Comparison of ENCODE assay signal across 8 cellular contexts in the genomic region with DNA sequence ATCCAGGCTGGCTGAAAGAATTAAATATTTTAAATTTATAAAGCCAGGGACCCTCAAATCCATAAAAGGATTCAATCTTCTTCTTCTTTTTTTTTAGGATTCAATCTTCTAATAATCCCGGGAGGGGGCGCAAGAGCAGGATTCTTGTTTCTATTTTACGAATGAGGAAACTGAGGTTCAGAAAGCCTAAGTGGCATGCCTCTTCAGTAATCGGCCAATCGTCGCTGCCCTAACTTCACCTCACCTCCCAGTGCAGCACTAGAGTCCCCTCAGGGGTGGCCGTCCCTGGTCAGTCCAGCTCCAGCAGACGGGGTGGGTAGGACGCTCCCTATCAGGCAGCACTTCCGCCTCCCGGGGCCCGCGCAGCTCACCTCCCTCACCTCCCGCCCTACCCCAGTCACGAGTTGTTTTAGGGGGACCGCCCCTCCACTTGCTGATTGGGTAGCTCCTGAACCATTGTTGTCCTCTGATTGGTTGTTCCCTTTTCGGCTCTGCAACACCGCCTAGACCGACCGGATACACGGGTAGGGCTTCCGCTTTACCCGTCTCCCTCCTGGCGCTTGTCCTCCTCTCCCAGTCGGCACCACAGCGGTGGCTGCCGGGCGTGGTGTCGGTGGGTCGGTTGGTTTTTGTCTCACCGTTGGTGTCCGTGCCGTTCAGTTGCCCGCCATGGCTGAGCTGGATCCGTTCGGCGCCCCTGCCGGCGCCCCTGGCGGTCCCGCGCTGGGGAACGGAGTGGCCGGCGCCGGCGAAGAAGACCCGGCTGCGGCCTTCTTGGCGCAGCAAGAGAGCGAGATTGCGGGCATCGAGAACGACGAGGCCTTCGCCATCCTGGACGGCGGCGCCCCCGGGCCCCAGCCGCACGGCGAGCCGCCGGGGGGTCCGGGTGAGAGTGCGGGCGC. TPM values are rescaled to one million over a fixed set of nuclear protein-coding genes. Genes with fewer than 3 reads are reported as not detected.
DNase-seq lines count a peak whose midpoint lies in the region; ATAC-seq and FAIRE-seq lines count a peak whose summit lies in the region.

A gene with protein sequence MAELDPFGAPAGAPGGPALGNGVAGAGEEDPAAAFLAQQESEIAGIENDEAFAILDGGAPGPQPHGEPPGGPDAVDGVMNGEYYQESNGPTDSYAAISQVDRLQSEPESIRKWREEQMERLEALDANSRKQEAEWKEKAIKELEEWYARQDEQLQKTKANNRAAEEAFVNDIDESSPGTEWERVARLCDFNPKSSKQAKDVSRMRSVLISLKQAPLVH (plus strand): TSS at position 534 of the 902 bp plus-strand sequence. CDS start 136 bp downstream, at position 670.

- peak; percentile 95 for ATAC-seq in GM21367 (IDR thresholded peaks at IDR 0.05; ENCODE audit: unreplicated experiment)
- peak; percentile 95 for ATAC-seq in effector memory CD8-positive, alpha-beta T cell (replicated peaks)

- peak within 1 kb of the TSS; percentile 83 to 87 for H3K27ac Mint-ChIP-seq in effector memory CD8-positive, alpha-beta T cell

- DNase-seq in Caki2 (ENCODE audit: low read depth) (peak; percentile 98), HTR-8/SVneo (ENCODE audit: insufficient read length, low spot score) (peak; percentile 99), NOMO-1 treated with DMSO at 0.1 percent for 48 hours (lab: John Stamatoyannopoulos, UW; ENCODE audit: unreplicated experiment) (peak; percentile 100), medulla oblongata (ENCODE audit: extremely low spot score) (peak; percentile 100)
- peak; percentile 84 to 92 for DNase-seq in activated CD8-positive, alpha-beta memory T cell treated with anti-CD3 and anti-CD28 coated beads for 4 hours (ENCODE audit: low read depth in 2 of 2)
- DNase-seq in effector memory CD8-positive, alpha-beta T cell, result peak; percentile 89 to 92 (median 91)
- DNase-seq in stimulated activated CD8-positive, alpha-beta memory T cell treated with anti-CD3 and anti-CD28 coated beads, Interleukin-12 subunit alpha, Interleukin-12 subunit beta, amount 100 ng/mL, for 1 hour (ENCODE audit: low read depth), result peak; percentile 87

- H3K27me3 Mint-ChIP-seq in effector memory CD8-positive, alpha-beta T cell, result no peaks in the 10 kb centered on the region

- in situ Hi-C loops in Caki2 (cut with HindIII; ENCODE audit: low pct_unique_long_range_greater_than_20kb, low sequenced_read_pairs), result no loop called here

- H3K4me3 Mint-ChIP-seq in effector memory CD8-positive, alpha-beta T cell, result peak within 1 kb of the TSS; percentile 85 to 93

- peaks cover 47 to 48% of the 10 kb centered on the region in 2 donors for H3K4me1 Mint-ChIP-seq in effector memory CD8-positive, alpha-beta T cell (ENCODE audit: low read depth in 2 of 2)

- no peaks in the 10 kb centered on the region for H3K9me3 Mint-ChIP-seq in effector memory CD8-positive, alpha-beta T cell

- FAIRE-seq in HTR-8/SVneo (lab: Jason Lieb, UNC), result peak; percentile 93

- peaks cover 17% of the 10 kb centered on the region for H3K36me3 Mint-ChIP-seq in effector memory CD8-positive, alpha-beta T cell (ENCODE audit: insufficient read depth)

RNA-seq across cellular contexts. Expression of the gene that starts here (rescaled TPM):
- total RNA-seq in Caki2 (2014; rRNA removed; shearing (Covaris generic); ENCODE audit: low replicate concordance), result 412 and 447 TPM in 2 replicates

Comparison
In these comparisons a context has a peak if more than half of its experiments do, and no peak if none do; other contexts are left out.
1. Peak in every context shown above with its lines: DNase-seq and ATAC-seq.